11 cellular contexts compared by ENCODE assay signal in genomic region chr12:41368006-41368405, GRCh38.
A peak's percentile ranks its signal among the peaks of the same experiment; 100 is the strongest.
DNase-seq lines count a peak whose midpoint lies in the region; ATAC-seq, FAIRE-seq and TF ChIP-seq lines count a peak whose summit lies in the region.
"Had no signal": no experiment of that assay in that cellular context is flagged by ENCODE, and none has a peak within 500 bp of the region (broad histone marks: within the 10 kb centered on the region; RNA-seq: fewer than 3 reads in every experiment).

No MANE protein-coding gene starts in this region.

- ATAC-seq in activated T-helper 17 cell treated with anti-CD3 and anti-CD28 coated beads, Interleukin-2, amount 50 U/mL, for 72 hours (replicated peaks): no peak
- ATAC-seq: heart right ventricle; naive thymus-derived CD4-positive, alpha-beta T cell had no signal

- no TSS peak for BruUV-seq in MCF 10A (replicated peaks; lab: Mats Ljungman, UMichigan)

- DNase-seq in MCF 10A (ENCODE audit: unreplicated experiment) (peak; percentile 24), breast epithelium (ENCODE audit: low spot score in 2 of 2) (no peak), NAMALWA (ENCODE audit: low spot score) (peak; percentile 24), chondrocyte (ENCODE audit: low spot score) (no peak), testis (no peak), RCC 7860 (ENCODE audit: low spot score) (no peak), COLO829 (ENCODE audit: low spot score) (no peak)
- DNase-seq: heart right ventricle; naive thymus-derived CD4-positive, alpha-beta T cell had no signal

- no peaks in the 10 kb centered on the region for H3K36me3 ChIP-seq in breast epithelium
- no peaks in the 10 kb centered on the region for H3K36me3 ChIP-seq in testis (ENCODE audit: low read depth, missing control alignments)
- H3K36me3 ChIP-seq: heart right ventricle had no signal

- intact Hi-C loops in MCF 10A (cut with micrococcal nuclease): loop anchor here (10.0 kb wide), 1 partner anchor 657 kb away; no protein-coding TSS in a partner anchor
- intact Hi-C loops in breast epithelium (cut with DNase I; ENCODE audit: low total_unique reads): no loop called here
- intact Hi-C loops in testis (cut with DNase I; ENCODE audit: low total_unique reads): no loop called here

- TF ChIP-seq POLR2A in breast epithelium (IDR thresholded peaks at IDR 0.05) (no peak), testis (IDR thresholded peaks at IDR 0.05) (no peak)

- CTCF ChIA-PET in MCF 10A (lab: Yijun Ruan, JAX): interaction anchor here (0.6 to 1.1 kb wide), 4 partner anchors 8 to 945 kb away, joined by 3 to 9 read pairs (median 3); no protein-coding TSS in a partner anchor

- H3K36me3 Mint-ChIP-seq in MCF 10A (ENCODE audit: insufficient read depth, unreplicated experiment) (no peaks in the 10 kb centered on the region), chondrocyte (ENCODE audit: low read depth) (no peaks in the 10 kb centered on the region)
- H3K36me3 Mint-ChIP-seq in activated T-helper 17 cell treated with anti-CD3 and anti-CD28 coated beads, Interleukin-2, amount 50 U/mL, for 72 hours (ENCODE audit: low read depth): no peaks in the 10 kb centered on the region
- H3K36me3 Mint-ChIP-seq: naive thymus-derived CD4-positive, alpha-beta T cell had no signal

- H3K27ac ChIP-seq in breast epithelium: no peak overlapping the region
- H3K27ac ChIP-seq in testis: no peak overlapping the region
- H3K27ac ChIP-seq: heart right ventricle had no signal

- H3K4me3 Mint-ChIP-seq in MCF 10A (ENCODE audit: unreplicated experiment) (no peak overlapping the region), chondrocyte (ENCODE audit: unreplicated experiment) (no peak overlapping the region)
- H3K4me3 Mint-ChIP-seq in activated T-helper 17 cell treated with anti-CD3 and anti-CD28 coated beads, Interleukin-2, amount 50 U/mL, for 72 hours: no peak overlapping the region
- H3K4me3 Mint-ChIP-seq: naive thymus-derived CD4-positive, alpha-beta T cell had no signal

- H3K27ac Mint-ChIP-seq in MCF 10A (ENCODE audit: low read depth, unreplicated experiment): no peak overlapping the region
- no peak overlapping the region for H3K27ac Mint-ChIP-seq in chondrocyte (ENCODE audit: unreplicated experiment)
- no peak overlapping the region for H3K27ac Mint-ChIP-seq in activated T-helper 17 cell treated with anti-CD3 and anti-CD28 coated beads, Interleukin-2, amount 50 U/mL, for 72 hours
- H3K27ac Mint-ChIP-seq: naive thymus-derived CD4-positive, alpha-beta T cell had no signal

- H3K4me1 Mint-ChIP-seq in MCF 10A (ENCODE audit: insufficient read depth, unreplicated experiment): no peaks in the 10 kb centered on the region
- H3K4me1 Mint-ChIP-seq in chondrocyte (ENCODE audit: low read depth): no peaks in the 10 kb centered on the region
- no peaks in the 10 kb centered on the region for H3K4me1 Mint-ChIP-seq in activated T-helper 17 cell treated with anti-CD3 and anti-CD28 coated beads, Interleukin-2, amount 50 U/mL, for 72 hours
- H3K4me1 Mint-ChIP-seq: naive thymus-derived CD4-positive, alpha-beta T cell had no signal

- H3K4me3 ChIP-seq in breast epithelium (no peak overlapping the region), testis (no peak overlapping the region)
- H3K4me3 ChIP-seq: heart right ventricle had no signal

- WGBS in testis, 2 donors: 42 to 70% methylated on average over 1 of the region's 1 CpG

- H3K27me3 Mint-ChIP-seq in MCF 10A (ENCODE audit: insufficient read depth, unreplicated experiment): peaks cover 35% of the 10 kb centered on the region
- peaks cover 2% of the 10 kb centered on the region for H3K27me3 Mint-ChIP-seq in chondrocyte (ENCODE audit: low read depth)
- peaks cover 5% of the 10 kb centered on the region for H3K27me3 Mint-ChIP-seq in activated T-helper 17 cell treated with anti-CD3 and anti-CD28 coated beads, Interleukin-2, amount 50 U/mL, for 72 hours
- H3K27me3 Mint-ChIP-seq: naive thymus-derived CD4-positive, alpha-beta T cell had no signal

- peak; percentile 21 for TF ChIP-seq CTCF in MCF 10A (IDR thresholded peaks at IDR 0.05; ENCODE audit: unreplicated experiment)
- TF ChIP-seq CTCF in breast epithelium (IDR thresholded peaks at IDR 0.05): no peak
- TF ChIP-seq CTCF in chondrocyte (IDR thresholded peaks at IDR 0.05): peak; percentile 45
- peak in 2 of 3 experiments; percentile 23 to 32 for TF ChIP-seq CTCF in testis (IDR thresholded peaks at IDR 0.05)

- H3K9me3 Mint-ChIP-seq in MCF 10A (ENCODE audit: unreplicated experiment) (peaks cover 7% of the 10 kb centered on the region), chondrocyte (ENCODE audit: low read depth) (peaks cover 20% of the 10 kb centered on the region)
- H3K9me3 Mint-ChIP-seq in activated T-helper 17 cell treated with anti-CD3 and anti-CD28 coated beads, Interleukin-2, amount 50 U/mL, for 72 hours: peaks cover 3% of the 10 kb centered on the region

- POLR2A ChIA-PET in MCF 10A (lab: Yijun Ruan, JAX): no interaction called here

- H3K4me1 ChIP-seq in breast epithelium (no peaks in the 10 kb centered on the region), testis (no peaks in the 10 kb centered on the region)
- H3K4me1 ChIP-seq: heart right ventricle had no signal

- H3K27me3 ChIP-seq in breast epithelium: no peaks in the 10 kb centered on the region
- no peaks in the 10 kb centered on the region for H3K27me3 ChIP-seq in testis
- H3K27me3 ChIP-seq: heart right ventricle had no signal

- H3K9me3 ChIP-seq in breast epithelium (peaks cover 0 to 6% of the 10 kb centered on the region in 2 donors), testis (no peaks in the 10 kb centered on the region)

- no peak for FAIRE-seq in RCC 7860 (lab: Jason Lieb, UNC)
- FAIRE-seq: colon had no signal

Comparison
In these comparisons a context has a peak if more than half of its experiments do, and no peak if none do; other contexts are left out.
1. DNase-seq: peak in MCF 10A (single experiment) and NAMALWA (single experiment); none in breast epithelium (0 of 2), chondrocyte (single experiment), testis (single experiment), RCC 7860 (single experiment) and COLO829 (single experiment).
2. CTCF ChIP-seq: peak in MCF 10A (single experiment), chondrocyte (single experiment) and testis (2 of 3); none in breast epithelium (0 of 3).